ENCODE assay signal across 1 cellular context in the genomic region with DNA sequence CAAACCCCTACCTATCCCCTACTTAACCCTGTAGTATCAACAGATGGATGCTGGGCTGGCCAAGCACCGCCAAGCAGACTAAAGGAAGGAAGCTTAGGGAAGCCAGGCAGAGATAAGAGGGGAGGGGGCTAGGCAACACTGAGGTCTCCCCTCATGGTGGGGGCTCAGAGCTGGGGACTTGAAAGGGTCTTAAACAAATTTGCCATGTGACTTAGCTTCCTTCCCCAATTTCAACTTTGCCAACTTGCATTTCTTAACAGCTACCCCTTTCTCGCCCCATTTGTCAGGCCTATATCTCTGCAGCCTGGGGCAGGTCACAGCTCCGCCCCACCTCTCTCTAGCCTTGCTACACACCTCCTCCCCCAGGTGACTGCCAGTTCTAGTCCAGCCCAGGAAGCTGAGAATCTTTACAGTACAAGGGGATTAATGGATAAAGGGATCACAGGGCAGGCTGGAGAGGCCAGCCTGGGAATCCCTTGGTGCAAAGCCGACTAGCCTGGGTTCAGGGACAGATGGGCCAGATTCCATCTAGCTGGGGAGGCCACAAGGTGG.
TF ChIP-seq lines count a peak whose summit lies in the region.

No MANE protein-coding gene starts in this region.

TF ChIP-seq in GM12878, 131 proteins besides CTCF, POLR2A, EP300 and RAD21 (continued from another document):
- no peak for TF ChIP-seq MEF2A (IDR thresholded peaks at IDR 0.05; ENCODE audit: insufficient read depth, low read depth, low read length)
- no peak for TF ChIP-seq NFXL1 (IDR thresholded peaks at IDR 0.05; ENCODE audit: borderline replicate concordance)
- no peak for TF ChIP-seq WRNIP1 (IDR thresholded peaks at IDR 0.05; ENCODE audit: borderline replicate concordance, low read depth, low read length)
- no peak for TF ChIP-seq YY1 (IDR thresholded peaks at IDR 0.05; ENCODE audit: low read depth, low read length)
- TF ChIP-seq, protein P1, sequence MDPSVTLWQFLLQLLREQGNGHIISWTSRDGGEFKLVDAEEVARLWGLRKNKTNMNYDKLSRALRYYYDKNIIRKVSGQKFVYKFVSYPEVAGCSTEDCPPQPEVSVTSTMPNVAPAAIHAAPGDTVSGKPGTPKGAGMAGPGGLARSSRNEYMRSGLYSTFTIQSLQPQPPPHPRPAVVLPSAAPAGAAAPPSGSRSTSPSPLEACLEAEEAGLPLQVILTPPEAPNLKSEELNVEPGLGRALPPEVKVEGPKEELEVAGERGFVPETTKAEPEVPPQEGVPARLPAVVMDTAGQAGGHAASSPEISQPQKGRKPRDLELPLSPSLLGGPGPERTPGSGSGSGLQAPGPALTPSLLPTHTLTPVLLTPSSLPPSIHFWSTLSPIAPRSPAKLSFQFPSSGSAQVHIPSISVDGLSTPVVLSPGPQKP (IDR thresholded peaks at IDR 0.05; ENCODE audit: low read depth, low read length), result no peak
